8 cellular contexts compared by ENCODE assay signal in genomic region chr3:9916734-9917680, GRCh38. TPM values are rescaled to one million over a fixed set of nuclear protein-coding genes. Genes with fewer than 3 reads are reported as not detected.
DNase-seq lines count a peak whose midpoint lies in the region; ATAC-seq and TF ChIP-seq lines count a peak whose summit lies in the region.

TSS of gene IL17RC (plus strand) at chr3:9917098. CDS start at chr3:9917316, 218 bp downstream.

- peaks cover 5% of the 10 kb centered on the region for H3K27me3 Mint-ChIP-seq in activated CD4-positive, alpha-beta T cell treated with anti-CD3 and anti-CD28 coated beads for 36 hours
- peaks cover 5% of the 10 kb centered on the region for H3K27me3 Mint-ChIP-seq in activated T-cell treated with anti-CD3 and anti-CD28 coated beads, Interleukin-2, amount 50 U/mL, for 72 hours (ENCODE audit: low read depth)

- peaks cover 3% of the 10 kb centered on the region for H3K36me3 ChIP-seq in fibroblast of lung (ENCODE audit: control insufficient read depth, insufficient read depth, low read length)
- no peaks in the 10 kb centered on the region for H3K36me3 ChIP-seq in mucosa of stomach (ENCODE audit: control insufficient read depth, insufficient read depth, low read length)

- H3K79me2 ChIP-seq in fibroblast of lung (ENCODE audit: control insufficient read depth, insufficient read depth, low read length) = peaks cover 4% of the 10 kb centered on the region

- ATAC-seq in activated CD4-positive, alpha-beta T cell treated with anti-CD3 and anti-CD28 coated beads for 36 hours = peak; percentile 87
- peak; percentile 68 to 74 for ATAC-seq in activated T-cell treated with anti-CD3 and anti-CD28 coated beads, Interleukin-2, amount 50 U/mL, for 72 hours (replicated peaks in 1 of 2)
- ATAC-seq in HG02884 (IDR thresholded peaks at IDR 0.05; ENCODE audit: unreplicated experiment) = no peak

- peak within 1 kb of the TSS; percentile 55 for H2AFZ ChIP-seq in fibroblast of lung (ENCODE audit: low read length)

- no peaks in the 10 kb centered on the region for H3K36me3 Mint-ChIP-seq in activated CD4-positive, alpha-beta T cell treated with anti-CD3 and anti-CD28 coated beads for 36 hours (ENCODE audit: low read depth)
- H3K36me3 Mint-ChIP-seq in activated T-cell treated with anti-CD3 and anti-CD28 coated beads, Interleukin-2, amount 50 U/mL, for 72 hours (ENCODE audit: insufficient read depth in 2 of 2) = peaks cover 0 to 2% of the 10 kb centered on the region in 2 donors

- peak within 1 kb of the TSS; percentile 99 for H3K4me2 ChIP-seq in fibroblast of lung (ENCODE audit: extremely low read depth, insufficient read depth, low read length)

- CTCF ChIA-PET in activated CD4-positive, alpha-beta T cell treated with anti-CD3 and anti-CD28 coated beads for 36 hours (lab: Charles Lee) = interaction anchor here (1.0 to 2.1 kb wide), 4 partner anchors 9 to 76 kb away, joined by 3 to 11 read pairs (median 6); no protein-coding TSS in a partner anchor

- DNase-seq in activated CD4-positive, alpha-beta T cell treated with anti-CD3 and anti-CD28 coated beads for 36 hours = peak; percentile 71
- DNase-seq in activated CD4-positive, alpha-beta T cell treated with anti-CD3 and anti-CD28 coated beads, Interleukin-2, amount 50 U/mL, for 1 hour = no peak
- DNase-seq in NCI-H524 (lab: John Stamatoyannopoulos, UW) (peak; percentile 82 to 88), fibroblast of lung (ENCODE audit: low read depth in 2 of 2) (peak; percentile 82 to 86), substantia nigra (lab: John Stamatoyannopoulos, UW) (peak in 44 of 49 donors; percentile 11 to 88 (median 46))
- DNase-seq in activated T-cell treated with anti-CD3 and anti-CD28 coated beads, Interleukin-2, amount 50 U/mL, for 72 hours = peak; percentile 38 to 61

- H3K4me1 ChIP-seq in fibroblast of lung (ENCODE audit: control insufficient read depth, extremely low read depth, insufficient read depth, low read length) (peaks cover 13% of the 10 kb centered on the region), mucosa of stomach (ENCODE audit: control insufficient read depth, insufficient read depth, low read length) (peaks cover 46% of the 10 kb centered on the region)

- H3K9ac ChIP-seq in fibroblast of lung (ENCODE audit: insufficient read depth, low read length) = peak within 1 kb of the TSS; percentile 69
- peak within 1 kb of the TSS; percentile 81 for H3K9ac ChIP-seq in mucosa of stomach (ENCODE audit: low read length)

- no peak for TF ChIP-seq CTCF in fibroblast of lung (conservative IDR thresholded peaks at IDR 0.05 in 1 of 2, IDR thresholded peaks at IDR 0.05 in 1 of 2; ENCODE audit: low read depth in 1 of 2, low read length in 2 of 2)

- H3K4me1 Mint-ChIP-seq in activated CD4-positive, alpha-beta T cell treated with anti-CD3 and anti-CD28 coated beads for 36 hours = peaks cover 19% of the 10 kb centered on the region
- peaks cover 22% of the 10 kb centered on the region for H3K4me1 Mint-ChIP-seq in activated T-cell treated with anti-CD3 and anti-CD28 coated beads, Interleukin-2, amount 50 U/mL, for 72 hours (ENCODE audit: low read depth)

- H3K9me3 Mint-ChIP-seq in activated CD4-positive, alpha-beta T cell treated with anti-CD3 and anti-CD28 coated beads for 36 hours (ENCODE audit: low read depth) = no peaks in the 10 kb centered on the region
- no peaks in the 10 kb centered on the region for H3K9me3 Mint-ChIP-seq in activated T-cell treated with anti-CD3 and anti-CD28 coated beads, Interleukin-2, amount 50 U/mL, for 72 hours

- H3K9me3 ChIP-seq in fibroblast of lung (ENCODE audit: control insufficient read depth, insufficient read depth, low read depth, low read length) (no peaks in the 10 kb centered on the region), mucosa of stomach (ENCODE audit: control insufficient read depth, low read length) (no peaks in the 10 kb centered on the region)

- no peaks in the 10 kb centered on the region for H4K20me1 ChIP-seq in fibroblast of lung (ENCODE audit: control insufficient read depth, extremely low read depth, insufficient read depth, low read length)

- POLR2A ChIA-PET in activated CD4-positive, alpha-beta T cell treated with anti-CD3 and anti-CD28 coated beads for 36 hours (lab: Charles Lee) = interaction anchor here (0.6 to 1.9 kb wide), 3 partner anchors 16 to 74 kb away, joined by 3 to 7 read pairs (median 4); no protein-coding TSS in a partner anchor

- peak within 1 kb of the TSS; percentile 66 for H3K4me3 Mint-ChIP-seq in activated CD4-positive, alpha-beta T cell treated with anti-CD3 and anti-CD28 coated beads for 36 hours
- peak within 1 kb of the TSS; percentile 75 to 76 for H3K4me3 Mint-ChIP-seq in activated T-cell treated with anti-CD3 and anti-CD28 coated beads, Interleukin-2, amount 50 U/mL, for 72 hours

- H3K27me3 ChIP-seq in fibroblast of lung (ENCODE audit: control insufficient read depth, insufficient read depth, low read length) (no peaks in the 10 kb centered on the region), mucosa of stomach (ENCODE audit: control insufficient read depth, insufficient read depth, low read length) (no peaks in the 10 kb centered on the region)

- intact Hi-C loops in activated CD4-positive, alpha-beta T cell treated with anti-CD3 and anti-CD28 coated beads for 36 hours (cut with DNase I, micrococcal nuclease) = no loop called here

- H3K27ac Mint-ChIP-seq in activated CD4-positive, alpha-beta T cell treated with anti-CD3 and anti-CD28 coated beads for 36 hours = peak within 1 kb of the TSS; percentile 37
- no peak within 1 kb of the TSS for H3K27ac Mint-ChIP-seq in activated T-cell treated with anti-CD3 and anti-CD28 coated beads, Interleukin-2, amount 50 U/mL, for 72 hours

- H3K27ac ChIP-seq in fibroblast of lung (ENCODE audit: insufficient read depth, low read length) (peak within 1 kb of the TSS; percentile 96), substantia nigra (ENCODE audit: low read depth, low read length, poor library complexity, severe bottlenecking) (peak within 1 kb of the TSS; percentile 58)

- H3K4me3 ChIP-seq in fibroblast of lung (replicated peaks in 1 of 4; ENCODE audit: control extremely low read depth in 1 of 4, insufficient read depth in 1 of 4, low read depth in 3 of 4, low read length in 4 of 4) (peak within 1 kb of the TSS; percentile 59 to 68 (median 64)), mucosa of stomach (ENCODE audit: low read length) (peak within 1 kb of the TSS; percentile 64)

RNA-seq across cellular contexts. Expression of gene IL17RC, which starts in this region (rescaled TPM):
- total RNA-seq in activated CD4-positive, alpha-beta T cell treated with anti-CD3 and anti-CD28 coated beads for 36 hours = under 1 TPM; 0.25 to 0.50 TPM
- total RNA-seq in activated T-cell treated with anti-CD3 and anti-CD28 coated beads, Interleukin-2, amount 50 U/mL, for 72 hours = under 1 TPM; 0.41 to 0.93 TPM
- total RNA-seq in fibroblast of lung = 17.5 and 21.3 TPM in 2 replicates
- polyA plus RNA-seq in fibroblast of lung = 14.5 and 17.1 TPM in 2 replicates
- polyA plus RNA-seq in fibroblast of lung (2012) = 20.7 and 21.2 TPM in 2 replicates
- 46.9 and 57.3 TPM in 2 replicates for polyA minus RNA-seq in fibroblast of lung (ENCODE audit: low replicate concordance)

Comparison
In these comparisons a context has a peak if more than half of its experiments do, and no peak if none do; other contexts are left out.
1. Peak in DNase-seq and ATAC-seq in activated CD4-positive, alpha-beta T cell treated with anti-CD3 and anti-CD28 coated beads for 36 hours; RNA of the gene not detected or under 1 TPM.
2. Peak in DNase-seq and ATAC-seq in activated T-cell treated with anti-CD3 and anti-CD28 coated beads, Interleukin-2, amount 50 U/mL, for 72 hours; RNA of the gene not detected or under 1 TPM.